12 cellular contexts compared by ENCODE assay signal in genomic region chr15:41423979-41424659, GRCh38. TPM values are rescaled to one million over a fixed set of nuclear protein-coding genes. Genes with fewer than 3 reads are reported as not detected.
DNase-seq lines count a peak whose midpoint lies in the region; ATAC-seq and TF ChIP-seq lines count a peak whose summit lies in the region.
"Had no signal": no experiment of that assay in that cellular context is flagged by ENCODE, and none has a peak within 500 bp of the region (broad histone marks: within the 10 kb centered on the region; RNA-seq: fewer than 3 reads in every experiment).

No MANE protein-coding gene starts in this region.

- H3K4me2 ChIP-seq in osteoblast (ENCODE audit: insufficient read depth, low read length) = no peak overlapping the region

- H3K79me2 ChIP-seq in osteoblast (ENCODE audit: insufficient read depth, low read length) = peaks cover 86% of the 10 kb centered on the region

- H3K27me3 Mint-ChIP-seq in nephron progenitor cell (ENCODE audit: low read depth, poor library complexity) = peaks cover 4% of the 10 kb centered on the region

- H3K4me1 Mint-ChIP-seq in nephron progenitor cell = peaks cover 14% of the 10 kb centered on the region

- H3K36me3 ChIP-seq in osteoblast (ENCODE audit: insufficient read depth, low read length) = no peaks in the 10 kb centered on the region
- H3K36me3 ChIP-seq: adrenal gland had no signal

- H4K20me1 ChIP-seq in osteoblast (ENCODE audit: insufficient read depth, low read length) = peaks cover 48% of the 10 kb centered on the region

- no peaks in the 10 kb centered on the region for H3K4me1 ChIP-seq in osteoblast (ENCODE audit: insufficient read depth, low read length)

- H3K27me3 ChIP-seq in osteoblast (ENCODE audit: insufficient read depth, low read length) = no peaks in the 10 kb centered on the region
- H3K27me3 ChIP-seq: adrenal gland had no signal

- no peak for TF ChIP-seq CTCF in nephron progenitor cell (IDR thresholded peaks at IDR 0.05)
- no peak for TF ChIP-seq CTCF in osteoblast (IDR thresholded peaks at IDR 0.05; ENCODE audit: extremely low read depth, low read depth, low read length)

- no peak overlapping the region for H3K27ac ChIP-seq in osteoblast (ENCODE audit: low read depth, low read length)
- H3K27ac ChIP-seq: adrenal gland, psoas muscle had no signal

- peak; percentile 45 for DNase-seq in mesenteric fat pad (ENCODE audit: low spot score)
- no peak for DNase-seq in HPDE6-E6E7 (ENCODE audit: extremely low spot score)
- no peak for DNase-seq in nephron progenitor cell
- DNase-seq in osteoblast (ENCODE audit: insufficient read length, low spot score, missing footprints) = no peak
- DNase-seq: adrenal gland, NCI-H510A treated with DMSO at 0.1 percent for 48 hours, psoas muscle, SW 1271 had no signal

- H3K27ac Mint-ChIP-seq in nephron progenitor cell = no peak overlapping the region

- H3K4me3 ChIP-seq in osteoblast (ENCODE audit: insufficient read depth, low read length) = no peak overlapping the region
- H3K4me3 ChIP-seq: adrenal gland, psoas muscle had no signal

- peaks cover 47% of the 10 kb centered on the region for H3K36me3 Mint-ChIP-seq in nephron progenitor cell (ENCODE audit: low read depth)

- no peak overlapping the region for H3K4me3 Mint-ChIP-seq in nephron progenitor cell

- peak; percentile 86 for ATAC-seq in GM18867 (IDR thresholded peaks at IDR 0.05; ENCODE audit: unreplicated experiment)
- ATAC-seq in GM21529 (IDR thresholded peaks at IDR 0.05; ENCODE audit: unreplicated experiment) = peak; percentile 81
- ATAC-seq in HG03469 (IDR thresholded peaks at IDR 0.05; ENCODE audit: unreplicated experiment) = peak; percentile 72
- ATAC-seq in HG02970 (IDR thresholded peaks at IDR 0.05; ENCODE audit: low FRiP score, unreplicated experiment) = no peak
- ATAC-seq: psoas muscle had no signal

- H3K9me3 Mint-ChIP-seq in nephron progenitor cell = peaks cover 14% of the 10 kb centered on the region

- H3K9me3 ChIP-seq in osteoblast (ENCODE audit: low read depth, low read length) = no peaks in the 10 kb centered on the region
- H3K9me3 ChIP-seq: adrenal gland, psoas muscle had no signal

- no peak overlapping the region for H2AFZ ChIP-seq in osteoblast (ENCODE audit: low read length)

RNA-seq across cellular contexts. Expression of gene RTF1, which starts 7.2 kb away (rescaled TPM):
- total RNA-seq in mesenteric fat pad (26.8 TPM), osteoblast (26.1 and 29.2 TPM in 2 replicates)

RNA-seq across cellular contexts. Expression of gene NDUFAF1, which starts 21.8 kb away (rescaled TPM):
- total RNA-seq in mesenteric fat pad = 13.8 TPM
- 21.4 and 22.4 TPM in 2 replicates for total RNA-seq in osteoblast
